Comparison of ENCODE assay signal across 8 cellular contexts in the genomic region with DNA sequence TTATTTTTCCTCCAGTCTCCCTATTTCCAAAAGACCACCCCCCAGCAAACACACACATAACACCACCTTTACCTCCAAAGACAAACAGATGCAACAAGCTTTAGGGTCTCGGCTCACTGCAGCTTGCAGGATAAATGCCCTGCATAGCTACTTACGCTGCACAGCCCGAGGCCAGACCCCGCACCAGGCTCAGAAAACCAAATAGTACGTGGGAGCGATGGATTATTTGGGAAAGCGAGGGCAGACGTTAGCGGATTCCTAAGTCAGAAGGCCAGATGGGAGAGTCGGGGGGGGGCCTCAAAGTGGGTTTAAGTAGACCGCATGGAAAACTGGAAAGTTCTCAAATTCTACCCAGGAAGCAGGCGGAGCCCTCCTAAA. TPM values are rescaled to one million over a fixed set of nuclear protein-coding genes. Genes with fewer than 3 reads are reported as not detected.
DNase-seq lines count a peak whose midpoint lies in the region; ATAC-seq and TF ChIP-seq lines count a peak whose summit lies in the region.

No MANE protein-coding gene starts in this region.

- 0 to 1% (median 0%) methylated on average over 12 of the region's 12 CpGs for WGBS in adipose tissue, 3 donors

- peak; percentile 35 for ATAC-seq in stimulated activated naive CD8-positive, alpha-beta T cell treated with anti-CD3 and anti-CD28 coated beads, Interleukin-15, amount 100 ng/mL, for 72 hours
- no peak for ATAC-seq in GM21576 (IDR thresholded peaks at IDR 0.05; ENCODE audit: unreplicated experiment)
- ATAC-seq in HG02759 (IDR thresholded peaks at IDR 0.05; ENCODE audit: unreplicated experiment): no peak

- H3K27ac Mint-ChIP-seq in stimulated activated naive CD8-positive, alpha-beta T cell treated with anti-CD3 and anti-CD28 coated beads, Interleukin-15, amount 100 ng/mL, for 72 hours: peak overlapping the region; percentile 72 to 88

- H3K9ac ChIP-seq in iPS-20b (ENCODE audit: low read depth, low read length): peak overlapping the region; percentile 95

- H3K27me3 Mint-ChIP-seq in stimulated activated naive CD8-positive, alpha-beta T cell treated with anti-CD3 and anti-CD28 coated beads, Interleukin-15, amount 100 ng/mL, for 72 hours: peaks cover 10% of the 10 kb centered on the region

- H3K4me3 Mint-ChIP-seq in stimulated activated naive CD8-positive, alpha-beta T cell treated with anti-CD3 and anti-CD28 coated beads, Interleukin-15, amount 100 ng/mL, for 72 hours: peak overlapping the region; percentile 76 to 86

- H3K9me3 ChIP-seq in iPS-20b (ENCODE audit: insufficient read depth, low read depth, low read length): no peaks in the 10 kb centered on the region

- POLR2A ChIA-PET in AG04449 (lab: Yijun Ruan, JAX): interaction anchor here (0.6 kb wide), 1 partner anchor 259 kb away, joined by 4 read pairs; no protein-coding TSS in a partner anchor

- H3K9me3 Mint-ChIP-seq in stimulated activated naive CD8-positive, alpha-beta T cell treated with anti-CD3 and anti-CD28 coated beads, Interleukin-15, amount 100 ng/mL, for 72 hours: no peaks in the 10 kb centered on the region

- peaks cover 21% of the 10 kb centered on the region for H3K36me3 ChIP-seq in iPS-20b (ENCODE audit: insufficient read depth, low read depth, low read length)

- TF ChIP-seq CTCF in AG04449 (IDR thresholded peaks at IDR 0.05; ENCODE audit: insufficient read depth, low read length, missing control alignments) (no peak), HL-60 (IDR thresholded peaks at IDR 0.05; ENCODE audit: insufficient read depth, low read length) (no peak)

- H3K4me1 ChIP-seq in iPS-20b (ENCODE audit: insufficient read depth, low read length): peaks cover 10% of the 10 kb centered on the region; the same call in 1 of the 2 replicates

- CTCF ChIA-PET in AG04449 (lab: Yijun Ruan, JAX): interaction anchor here (0.8 to 1.3 kb wide), 3 partner anchors 16 to 40 kb away, joined by 3 to 4 read pairs (median 4); no protein-coding TSS in a partner anchor

- peaks cover 4% of the 10 kb centered on the region for H3K4me1 Mint-ChIP-seq in stimulated activated naive CD8-positive, alpha-beta T cell treated with anti-CD3 and anti-CD28 coated beads, Interleukin-15, amount 100 ng/mL, for 72 hours

- H3K27ac ChIP-seq in HL-60 (replicated peaks): peak overlapping the region; percentile 99
- H3K27ac ChIP-seq in adipose tissue (ENCODE audit: low read depth, low read length): peak overlapping the region; percentile 82
- peak overlapping the region; percentile 59 for H3K27ac ChIP-seq in iPS-20b (ENCODE audit: low read length)

- H3K4me3 ChIP-seq in AG04449 (ENCODE audit: low read depth, low read length) (peak overlapping the region; percentile 100), HL-60 (replicated peaks; ENCODE audit: insufficient read depth, low read length) (peak overlapping the region; percentile 84), iPS-20b (ENCODE audit: low read length) (peak overlapping the region; percentile 98)

- no peak for DNase-seq in AG04449 (ENCODE audit: low read depth, low spot score)
- DNase-seq in HL-60 (ENCODE audit: low read depth in 1 of 2, low spot score in 1 of 2): no peak
- DNase-seq in stimulated activated naive CD8-positive, alpha-beta T cell treated with anti-CD3 and anti-CD28 coated beads, Interleukin-15, amount 100 ng/mL, for 72 hours: no peak
- DNase-seq in NCI-H774 (lab: John Stamatoyannopoulos, UW): no peak

- H3K27me3 ChIP-seq in HL-60 (ENCODE audit: insufficient read depth, poor library complexity, severe bottlenecking) (no peaks in the 10 kb centered on the region), iPS-20b (ENCODE audit: insufficient read depth, low read length) (no peaks in the 10 kb centered on the region)

RNA-seq across cellular contexts. Expression of gene SFT2D1, which starts 0.4 kb away (rescaled TPM):
- polyA plus RNA-seq in adipose tissue: 10 to 100 TPM; 45.3 to 71.2 (median 62.6) TPM

RNA-seq across cellular contexts. Expression of gene PRR18, which starts 33.7 kb away (rescaled TPM):
- under 1 TPM; 0.10 to 0.56 (median 0.56) TPM for polyA plus RNA-seq in adipose tissue

RNA-seq across cellular contexts. Expression of gene MPC1, which starts 40.8 kb away (rescaled TPM):
- polyA plus RNA-seq in adipose tissue: 100 to 1,000 TPM in 2 of 3 donors, 10 to 100 TPM in 1; 37.3 to 119 (median 111) TPM
